Comparison of ENCODE assay signal across 14 cellular contexts in the genomic region with DNA sequence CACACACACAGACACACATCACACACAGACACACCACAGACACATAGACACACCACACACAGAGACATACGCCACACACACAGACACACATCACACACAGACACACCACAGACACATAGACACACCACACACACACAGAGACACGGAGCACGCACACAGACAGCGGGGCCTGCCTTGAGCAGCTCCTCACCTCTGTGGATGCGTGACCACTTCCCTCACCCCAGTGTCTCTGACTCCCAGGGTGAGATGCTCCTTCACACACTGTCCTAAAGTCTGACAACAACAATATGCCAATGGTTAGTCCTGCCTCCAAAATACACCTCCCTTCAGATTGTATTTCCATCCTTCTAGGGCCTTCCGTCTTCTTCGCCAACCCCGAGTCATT. TPM values are rescaled to one million over a fixed set of nuclear protein-coding genes. Genes with fewer than 3 reads are reported as not detected.
DNase-seq lines count a peak whose midpoint lies in the region; FAIRE-seq and TF ChIP-seq lines count a peak whose summit lies in the region.
"Had no signal": no experiment of that assay in that cellular context is flagged by ENCODE, and none has a peak within 500 bp of the region (broad histone marks: within the 10 kb centered on the region; RNA-seq: fewer than 3 reads in every experiment).

No MANE protein-coding gene starts in this region.

- peaks cover 55% of the 10 kb centered on the region for H3K4me1 Mint-ChIP-seq in chondrocyte (ENCODE audit: low read depth)

- H3K4me2 ChIP-seq in PC-9: peak overlapping the region; percentile 70
- H3K4me2 ChIP-seq in trophoblast cell (ENCODE audit: low read length): no peak overlapping the region

- TF ChIP-seq POLR2A in GM12891 (IDR thresholded peaks at IDR 0.05; ENCODE audit: low read depth, low read length): no peak

- TF ChIP-seq CTCF in PC-9 (conservative IDR thresholded peaks at IDR 0.05) (no peak), chondrocyte (IDR thresholded peaks at IDR 0.05) (no peak)

- H3K27me3 ChIP-seq in PC-9 (ENCODE audit: insufficient read depth, low read depth) (no peaks in the 10 kb centered on the region), trophoblast cell (ENCODE audit: insufficient read depth, low read length) (no peaks in the 10 kb centered on the region)

- no peaks in the 10 kb centered on the region for H3K9me2 ChIP-seq in PC-9 (ENCODE audit: insufficient read depth)

- H3K14ac ChIP-seq in trophoblast cell (ENCODE audit: low read length): peak overlapping the region; percentile 1

- H2BK5ac ChIP-seq in trophoblast cell (ENCODE audit: low read depth, low read length, poor library complexity): no peak overlapping the region

- no peaks in the 10 kb centered on the region for H3K27me3 Mint-ChIP-seq in chondrocyte (ENCODE audit: low read depth)

- H3K4me1 ChIP-seq in PC-9 (replicated peaks; ENCODE audit: insufficient read depth) (peaks cover 88% of the 10 kb centered on the region), trophoblast cell (ENCODE audit: control insufficient read depth in 1 of 2, insufficient read depth in 2 of 2, low read length in 2 of 2) (peaks cover 20 to 27% of the 10 kb centered on the region in 2 experiments)

- peaks cover 22% of the 10 kb centered on the region for H3K79me1 ChIP-seq in trophoblast cell (ENCODE audit: low read length)

- H4K20me1 ChIP-seq in PC-9 (ENCODE audit: insufficient read depth): no peaks in the 10 kb centered on the region

- no TSS peak for BruUV-seq in PC-9 (replicated peaks; lab: Mats Ljungman, UMichigan)

- CTCF ChIA-PET in PC-9 (lab: Charles Lee): no interaction called here

- peak overlapping the region; percentile 23 for H2BK12ac ChIP-seq in trophoblast cell (ENCODE audit: low read length)

- DNase-seq in GM12891 (ENCODE audit: insufficient read length, low spot score) (no peak), PC-9 (no peak), chondrocyte (ENCODE audit: low spot score) (no peak), trophoblast cell (no peak), SKM-1 (lab: John Stamatoyannopoulos, UW; ENCODE audit: unreplicated experiment) (no peak), ureter (ENCODE audit: low spot score) (no peak), AG08395 (ENCODE audit: low spot score) (no peak)
- DNase-seq: activated CD8-positive, alpha-beta memory T cell treated with anti-CD3 and anti-CD28 coated beads, Interleukin-2, amount 50 U/mL, for 48 hours; aorta; COR-L47; NCI-H1417; NCI-H524 treated with DMSO at 0.1 percent for 48 hours; stimulated activated CD4-positive, alpha-beta T cell treated with anti-CD3 and anti-CD28 coated beads, Interleukin-4, amount 100 ng/mL, for 24 hours had no signal

- no CpG with 5 or more reads among the region's 8 CpGs for WGBS in trophoblast cell (ENCODE audit: extremely low coverage, insufficient coverage, insufficient read length)

- H3K36me3 Mint-ChIP-seq in chondrocyte (ENCODE audit: low read depth): no peaks in the 10 kb centered on the region

- H3F3A ChIP-seq in PC-9 (ENCODE audit: insufficient read depth, low read depth): peaks cover 56% of the 10 kb centered on the region

- H3K9me3 ChIP-seq in PC-9 (ENCODE audit: insufficient read depth, low read depth): no peaks in the 10 kb centered on the region
- peaks cover 3% of the 10 kb centered on the region for H3K9me3 ChIP-seq in trophoblast cell (ENCODE audit: insufficient read depth, low read depth, low read length)

- H4K12ac ChIP-seq in trophoblast cell (ENCODE audit: low read depth, low read length): no peak overlapping the region

- no peak overlapping the region for H3K4me3 Mint-ChIP-seq in chondrocyte (ENCODE audit: unreplicated experiment)

- peak; percentile 92 for FAIRE-seq in GM12891 (lab: Jason Lieb, UNC)
- FAIRE-seq: frontal cortex had no signal

- H3K27ac Mint-ChIP-seq in chondrocyte (ENCODE audit: unreplicated experiment): peak overlapping the region; percentile 100

- peak overlapping the region; percentile 42 for H2AK5ac ChIP-seq in trophoblast cell (ENCODE audit: low read length)

- H3K27ac ChIP-seq in PC-9 (peak overlapping the region; percentile 92), trophoblast cell (ENCODE audit: low read depth, low read length) (no peak overlapping the region)

- no peak overlapping the region for H3K23ac ChIP-seq in trophoblast cell (ENCODE audit: low read length)

- H3K18ac ChIP-seq in trophoblast cell (ENCODE audit: low read length): peak overlapping the region; percentile 44

- no peak overlapping the region for H3K4me3 ChIP-seq in PC-9
- H3K4me3 ChIP-seq in trophoblast cell (ENCODE audit: low read depth, low read length): no peak overlapping the region

- POLR2A ChIA-PET in PC-9 (lab: Charles Lee; ENCODE audit: unreplicated experiment): no interaction called here

- H3K4ac ChIP-seq in trophoblast cell (ENCODE audit: low read depth, low read length): peak overlapping the region; percentile 5

- H3K9me3 Mint-ChIP-seq in chondrocyte (ENCODE audit: low read depth): no peaks in the 10 kb centered on the region

- peak overlapping the region; percentile 22 for H4K91ac ChIP-seq in trophoblast cell (ENCODE audit: low read depth, low read length)

- intact Hi-C loops in PC-9 (cut with micrococcal nuclease; ENCODE audit: unreplicated experiment): no loop called here

- H2AFZ ChIP-seq in PC-9: no peak overlapping the region
- no peak overlapping the region for H2AFZ ChIP-seq in trophoblast cell (ENCODE audit: insufficient read depth, low read length, poor library complexity)

- H3K36me3 ChIP-seq in PC-9 (ENCODE audit: low read depth) (no peaks in the 10 kb centered on the region), trophoblast cell (ENCODE audit: control insufficient read depth in 1 of 2, insufficient read depth in 2 of 2, low read length in 2 of 2) (no peaks in the 10 kb centered on the region)

- no peak overlapping the region for H3K9ac ChIP-seq in trophoblast cell (ENCODE audit: low read length)

- H3K79me2 ChIP-seq in PC-9 (ENCODE audit: low read depth) (0 out of 2 replicates have a peak, but pooled peaks cover under 1% of the 10 kb centered on the region), trophoblast cell (ENCODE audit: control insufficient read depth, insufficient read depth, low read length, poor library complexity) (peaks cover 4% of the 10 kb centered on the region)

- H2BK120ac ChIP-seq in trophoblast cell (ENCODE audit: insufficient read depth, low read length, poor library complexity): peak overlapping the region; percentile 4

- H4K8ac ChIP-seq in trophoblast cell (ENCODE audit: low read depth, low read length): no peak overlapping the region

TF ChIP-seq in GM12891, 5 proteins besides CTCF, POLR2A, EP300 and RAD21:
- TF ChIP-seq PAX5 (IDR thresholded peaks at IDR 0.05; ENCODE audit: insufficient read depth, low read length, severe bottlenecking): no peak
- no peak for TF ChIP-seq SPI1 (IDR thresholded peaks at IDR 0.05; ENCODE audit: low read depth, low read length)
- TF ChIP-seq POLR2AphosphoS5 (IDR thresholded peaks at IDR 0.05; ENCODE audit: low read depth, low read length): no peak
- no peak for TF ChIP-seq TAF1 (IDR thresholded peaks at IDR 0.05; ENCODE audit: low read depth, low read length)
- no peak for TF ChIP-seq POU2F2 (IDR thresholded peaks at IDR 0.05; ENCODE audit: low read depth, low read length)

RNA-seq across cellular contexts. Expression of gene IER5, which starts 48.2 kb away (rescaled TPM):
- 33.9 TPM for polyA plus RNA-seq in GM12891 (2012; ENCODE audit: low read depth, missing spikeins)
- total RNA-seq in PC-9 (2021) (21.2 and 23.4 TPM in 2 replicates), chondrocyte (15.6 to 23.6 TPM (median 16.6 TPM) in 3 replicates), ureter (12.6 TPM)
- polyA plus RNA-seq in trophoblast cell (2013): 9.0 and 9.8 TPM in 2 replicates
